ENCODE assay signal across 24 cellular contexts in the genomic region with DNA sequence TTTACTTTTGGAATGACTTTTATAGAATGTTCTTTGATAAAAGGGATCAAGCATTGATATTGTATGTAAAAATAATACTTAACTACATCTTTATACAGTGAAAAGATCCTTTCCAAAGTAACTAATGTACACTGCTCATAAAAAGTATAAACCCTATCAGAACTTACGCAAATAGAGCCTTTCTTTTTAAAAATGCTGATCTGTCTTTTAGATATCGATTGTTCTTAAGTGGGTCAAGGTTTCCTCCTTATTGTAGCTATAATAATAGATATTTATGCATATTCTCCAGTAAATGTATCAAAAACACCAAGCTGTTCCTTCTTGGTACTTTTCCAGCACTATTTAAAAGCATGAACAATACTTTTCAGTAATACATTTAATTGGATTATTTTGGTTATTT.
"Had no signal": no experiment of that assay in that cellular context is flagged by ENCODE, and none has a peak within 500 bp of the region (broad histone marks: within the 10 kb centered on the region; RNA-seq: fewer than 3 reads in every experiment).

No MANE protein-coding gene starts in this region.

- H3K4me3 ChIP-seq: left ventricle myocardium inferior, lung, mucosa of descending colon, ovary, right atrium auricular region, skin epidermis, stomach, testis, thyroid gland, transverse colon, upper lobe of left lung, vagina had no signal

- H3K9me3 ChIP-seq: left ventricle myocardium inferior, mucosa of descending colon, ovary, right atrium auricular region, stomach, testis, thyroid gland, transverse colon, upper lobe of left lung, vagina had no signal

- H3K27ac ChIP-seq: left ventricle myocardium inferior, ovary, right atrium auricular region, skin epidermis, stomach, testis, thyroid gland, transverse colon, upper lobe of left lung, vagina had no signal

- ATAC-seq: mucosa of descending colon; naive thymus-derived CD4-positive, alpha-beta T cell; natural killer cell treated with Interleukin-12 subunit alpha and Interleukin-12 subunit beta and Interleukin-15 and Interleukin-18, amount 100 ng/mL, for 72 hours; sciatic nerve; stimulated activated naive B cell treated with anti-CD40 and anti-IgM and Interleukin-4, amounts not matched to agents 10 μg/mL and 1 μg/mL and 100 μg/mL, for 72 hours; stimulated activated naive CD8-positive, alpha-beta T cell treated with anti-CD3 and anti-CD28 coated beads, Interleukin-15, Interleukin-2, amounts not matched to agents 100 U/mL and 50 U/mL, for 24 hours had no signal

- H3K36me3 ChIP-seq: ovary, thyroid gland had no signal

- H3K27me3 ChIP-seq: ovary, right atrium auricular region, stomach, testis, thyroid gland, transverse colon, upper lobe of left lung, vagina had no signal

- DNase-seq: islet precursor cell; left ventricle myocardium inferior; mesendoderm; midbrain; mucosa of descending colon; naive thymus-derived CD4-positive, alpha-beta T cell; ovary; stimulated activated CD4-positive, alpha-beta T cell treated with anti-CD3 and anti-CD28 coated beads, Interleukin-12 subunit alpha, Interleukin-12 subunit beta, amount 100 ng/mL, for 4 hours; stimulated activated CD4-positive, alpha-beta T cell treated with anti-CD3 and anti-CD28 coated beads, Interleukin-15, amount 100 ng/mL, for 24 hours; stimulated activated CD4-positive, alpha-beta T cell treated with anti-CD3 and anti-CD28 coated beads, Interleukin-2, amount 100 ng/mL, for 24 hours; stimulated activated CD4-positive, alpha-beta T cell treated with anti-CD3 and anti-CD28 coated beads, Interleukin-4, amount 100 ng/mL, for 1 hour; stimulated activated naive B cell treated with anti-CD40 and anti-IgM and Interleukin-4, amounts not matched to agents 10 μg/mL and 1 μg/mL and 100 μg/mL, for 72 hours; stimulated activated naive CD8-positive, alpha-beta T cell treated with anti-CD3 and anti-CD28 coated beads, Interleukin-15, Interleukin-2, amounts not matched to agents 100 U/mL and 50 U/mL, for 24 hours; stomach; testis; thyroid gland; transverse colon; upper lobe of left lung had no signal
